In genomic region chr9:5436441-5436840, GRCh38 we compare ENCODE assay signal across 10 cellular contexts. TPM values are rescaled to one million over a fixed set of nuclear protein-coding genes. Genes with fewer than 3 reads are reported as not detected.
DNase-seq lines count a peak whose midpoint lies in the region; ATAC-seq and TF ChIP-seq lines count a peak whose summit lies in the region.
"Had no signal": no experiment of that assay in that cellular context is flagged by ENCODE, and none has a peak within 500 bp of the region (broad histone marks: within the 10 kb centered on the region; RNA-seq: fewer than 3 reads in every experiment).

No MANE protein-coding gene starts in this region.

- no TSS peak for BruUV-seq in Calu3 (replicated peaks; lab: Mats Ljungman, UMichigan)

- H3K4me3 Mint-ChIP-seq in Calu3 (ENCODE audit: low read depth, unreplicated experiment) (peak overlapping the region; percentile 79), chondrocyte (ENCODE audit: unreplicated experiment) (peak overlapping the region; percentile 82)
- peak overlapping the region; percentile 93 for H3K4me3 Mint-ChIP-seq in natural killer cell treated with Interleukin-12 subunit alpha and Interleukin-12 subunit beta and Interleukin-15 and Interleukin-18, amount 100 ng/mL, for 72 hours

- CTCF ChIA-PET in Calu3 (lab: Charles Lee), result no interaction called here

- H3K9me3 Mint-ChIP-seq in Calu3 (ENCODE audit: low read depth, unreplicated experiment) (no peaks in the 10 kb centered on the region), chondrocyte (ENCODE audit: low read depth) (peaks cover 2% of the 10 kb centered on the region)
- H3K9me3 Mint-ChIP-seq in natural killer cell treated with Interleukin-12 subunit alpha and Interleukin-12 subunit beta and Interleukin-15 and Interleukin-18, amount 100 ng/mL, for 72 hours, result no peaks in the 10 kb centered on the region

- H3K27me3 Mint-ChIP-seq in Calu3 (ENCODE audit: unreplicated experiment) (no peaks in the 10 kb centered on the region), chondrocyte (ENCODE audit: low read depth) (no peaks in the 10 kb centered on the region)
- H3K27me3 Mint-ChIP-seq in natural killer cell treated with Interleukin-12 subunit alpha and Interleukin-12 subunit beta and Interleukin-15 and Interleukin-18, amount 100 ng/mL, for 72 hours, result no peaks in the 10 kb centered on the region

- intact Hi-C loops in Calu3 (cut with micrococcal nuclease; ENCODE audit: unreplicated experiment), result no loop called here

- H3K27ac Mint-ChIP-seq in Calu3 (ENCODE audit: unreplicated experiment) (peak overlapping the region; percentile 60), chondrocyte (ENCODE audit: unreplicated experiment) (no peak overlapping the region)
- H3K27ac Mint-ChIP-seq in natural killer cell treated with Interleukin-12 subunit alpha and Interleukin-12 subunit beta and Interleukin-15 and Interleukin-18, amount 100 ng/mL, for 72 hours, result peak overlapping the region; percentile 95 to 100

- no peak for ATAC-seq in natural killer cell treated with Interleukin-12 subunit alpha and Interleukin-12 subunit beta and Interleukin-15 and Interleukin-18, amount 100 ng/mL, for 72 hours
- ATAC-seq in GM19328 (IDR thresholded peaks at IDR 0.05; ENCODE audit: unreplicated experiment) (no peak), HG03565 (IDR thresholded peaks at IDR 0.05; ENCODE audit: unreplicated experiment) (no peak)
- ATAC-seq: Panc1 had no signal

- peaks cover 8% of the 10 kb centered on the region for H3K4me1 Mint-ChIP-seq in Calu3 (ENCODE audit: low read depth, unreplicated experiment)
- H3K4me1 Mint-ChIP-seq in chondrocyte (ENCODE audit: low read depth), result peaks cover 19% of the 10 kb centered on the region
- peaks cover 58 to 60% of the 10 kb centered on the region in 2 donors for H3K4me1 Mint-ChIP-seq in natural killer cell treated with Interleukin-12 subunit alpha and Interleukin-12 subunit beta and Interleukin-15 and Interleukin-18, amount 100 ng/mL, for 72 hours (ENCODE audit: low read depth in 2 of 2)

- TF ChIP-seq CTCF in Calu3 (IDR thresholded peaks at IDR 0.05; ENCODE audit: unreplicated experiment) (no peak), chondrocyte (IDR thresholded peaks at IDR 0.05) (no peak)

- H3K36me3 Mint-ChIP-seq in Calu3 (ENCODE audit: insufficient read depth, unreplicated experiment) (peaks cover 12% of the 10 kb centered on the region), chondrocyte (ENCODE audit: low read depth) (peaks cover 8% of the 10 kb centered on the region)
- H3K36me3 Mint-ChIP-seq in natural killer cell treated with Interleukin-12 subunit alpha and Interleukin-12 subunit beta and Interleukin-15 and Interleukin-18, amount 100 ng/mL, for 72 hours, result peaks cover 9% of the 10 kb centered on the region

- DNase-seq in Calu3 (no peak), LoVo (ENCODE audit: low spot score) (peak; percentile 36), chondrocyte (ENCODE audit: low spot score) (no peak), cerebellar cortex (ENCODE audit: low spot score) (no peak), occipital lobe (lab: John Stamatoyannopoulos, UW) (no peak)
- no peak for DNase-seq in natural killer cell treated with Interleukin-12 subunit alpha and Interleukin-12 subunit beta and Interleukin-15 and Interleukin-18, amount 100 ng/mL, for 72 hours (ENCODE audit: low spot score)
- DNase-seq: activated gamma-delta T cell treated with Interleukin-2 at 50 U/mL for 16 hours had no signal

RNA-seq across cellular contexts. Expression of gene PLGRKT, which starts 1.3 kb away (rescaled TPM):
- 15.1 and 17.4 TPM in 2 replicates for total RNA-seq in Calu3 (2022)
- 11.1 to 16.6 TPM (median 13.5 TPM) in 3 replicates for total RNA-seq in chondrocyte
- total RNA-seq in natural killer cell treated with Interleukin-12 subunit alpha and Interleukin-12 subunit beta and Interleukin-15 and Interleukin-18, amount 100 ng/mL, for 72 hours, result 10 to 100 TPM; 30.7 to 47.4 TPM
- 25.1 TPM for total RNA-seq in occipital lobe

RNA-seq across cellular contexts. Expression of gene CD274, which starts 13.9 kb away (rescaled TPM):
- total RNA-seq in Calu3 (2022) (1.9 and 3.6 TPM in 2 replicates), chondrocyte (0.12 to 0.67 TPM in 2 of 3 replicates, not detected in the other), occipital lobe (0.62 TPM)
- 100 to 1,000 TPM in 1 of 2 donors, 10 to 100 TPM in 1; 97.1 to 242 TPM for total RNA-seq in natural killer cell treated with Interleukin-12 subunit alpha and Interleukin-12 subunit beta and Interleukin-15 and Interleukin-18, amount 100 ng/mL, for 72 hours

Comparison
In these comparisons a context has a peak if more than half of its experiments do, and no peak if none do; other contexts are left out.
1. RNA of gene CD274, which starts 13.9 kb away (total RNA-seq): 97.1 to 242 TPM in natural killer cell treated with Interleukin-12 subunit alpha and Interleukin-12 subunit beta and Interleukin-15 and Interleukin-18, amount 100 ng/mL, for 72 hours; 1.9 to 3.6 TPM in Calu3, 0.62 TPM in occipital lobe (single experiment) and 0.12 to 0.67 TPM in chondrocyte; every median in the first group is over 10 times any median in the second.
2. Peak in every context shown above with its lines, with median percentiles within 50 percentile points of each other: H3K4me3 Mint-ChIP-seq.